In the genomic region with DNA sequence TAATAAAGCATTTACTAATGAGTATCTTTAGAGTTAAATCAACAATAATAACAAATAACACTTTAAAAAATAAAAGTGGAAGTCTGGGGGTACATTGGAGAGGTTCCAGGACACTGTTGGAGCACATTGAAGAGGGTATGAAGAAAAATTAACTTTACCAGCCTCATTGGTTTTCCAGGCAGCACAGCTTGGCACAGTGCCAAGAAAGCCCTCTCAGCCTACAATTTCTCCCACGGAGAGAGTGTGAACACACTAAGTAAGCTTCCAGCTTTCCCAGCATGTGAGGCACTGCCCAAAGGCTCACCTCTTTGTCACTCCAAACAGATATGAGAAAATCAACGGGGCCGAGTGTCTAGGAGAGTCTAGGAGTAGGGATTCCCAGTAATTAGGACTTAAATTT, we compare ENCODE assay signal across 20 cellular contexts.
DNase-seq lines count a peak whose midpoint lies in the region; ATAC-seq, FAIRE-seq and TF ChIP-seq lines count a peak whose summit lies in the region.
"Had no signal": no experiment of that assay in that cellular context is flagged by ENCODE, and none has a peak within 500 bp of the region (broad histone marks: within the 10 kb centered on the region; RNA-seq: fewer than 3 reads in every experiment).

No MANE protein-coding gene starts in this region.

- TF ChIP-seq RAD21 in K562 (CRISPR knock-in tag; conservative IDR thresholded peaks at IDR 0.05 in 1 of 2, IDR thresholded peaks at IDR 0.05 in 1 of 2): no peak

- TF ChIP-seq EP300 in K562 (IDR thresholded peaks at IDR 0.05; ENCODE audit: low read length): no peak

- H3K4me3 ChIP-seq in BE2C (ENCODE audit: low read depth, low read length) (no peak overlapping the region), K562 (no peak overlapping the region), MM.1S (ENCODE audit: low read length) (no peak overlapping the region)
- H3K4me3 ChIP-seq: GM23248 had no signal

- in situ Hi-C loops in K562 (cut with MboI): no loop called here

- H3K27me3 ChIP-seq in BE2C (no peaks in the 10 kb centered on the region), K562 (ENCODE audit: control insufficient read depth in 2 of 2, insufficient read depth in 2 of 2, low read length in 2 of 2) (no peaks in the 10 kb centered on the region), MM.1S (replicated peaks; ENCODE audit: insufficient read depth, low read length) (no peaks in the 10 kb centered on the region)

- CTCF ChIA-PET in K562 (lab: Yijun Ruan, JAX; ENCODE audit: low intra/inter-chr PET ratio): no interaction called here

- no peaks in the 10 kb centered on the region for H3K79me2 ChIP-seq in K562 (ENCODE audit: control insufficient read depth, insufficient read depth, low read length)
- no peaks in the 10 kb centered on the region for H3K79me2 ChIP-seq in MM.1S (ENCODE audit: low read length)

- 8% methylated on average over 3 of the region's 3 CpGs for WGBS in K562 (ENCODE audit: insufficient coverage, low coverage, missing lambda C conversion rate)

- POLR2A ChIA-PET in K562 (lab: Yijun Ruan, JAX): no interaction called here

- no peaks in the 10 kb centered on the region for H3K36me3 ChIP-seq in BE2C
- H3K36me3 ChIP-seq in K562 (ENCODE audit: control insufficient read depth, insufficient read depth, low read length): no peaks in the 10 kb centered on the region
- H3K36me3 ChIP-seq in MM.1S (replicated peaks; ENCODE audit: insufficient read depth, low read length): no peaks in the 10 kb centered on the region

- TF ChIP-seq POLR2A in K562 (conservative IDR thresholded peaks at IDR 0.05): no peak

- H3K9me3 ChIP-seq in BE2C: no peaks in the 10 kb centered on the region
- no peaks in the 10 kb centered on the region for H3K9me3 ChIP-seq in K562 (replicated peaks; ENCODE audit: control insufficient read depth, insufficient read depth, low read depth, low read length)
- H3K9me3 ChIP-seq in MM.1S (replicated peaks; ENCODE audit: insufficient read depth, low read length): no peaks in the 10 kb centered on the region

- TF ChIP-seq CTCF in BE2C (IDR thresholded peaks at IDR 0.05; ENCODE audit: low read depth, low read length) (no peak), K562 (IDR thresholded peaks at IDR 0.05 in 2 of 3, conservative IDR thresholded peaks at IDR 0.05 in 1 of 3; ENCODE audit: insufficient read depth in 2 of 3, low read depth in 1 of 3, low read length in 3 of 3) (no peak), MM.1S (IDR thresholded peaks at IDR 0.05; ENCODE audit: low read length) (no peak), GM20000 (IDR thresholded peaks at IDR 0.05; ENCODE audit: extremely low read depth, missing control alignments) (no peak)

- no peak overlapping the region for H3K4me2 ChIP-seq in K562 (ENCODE audit: insufficient read depth, low read length)
- H3K4me2 ChIP-seq in MM.1S (ENCODE audit: low read depth, low read length): no peak overlapping the region

- H3K27ac ChIP-seq in K562 (ENCODE audit: extremely low read depth, low read depth, low read length) (no peak overlapping the region), MM.1S (ENCODE audit: low read length) (no peak overlapping the region)
- H3K27ac ChIP-seq: GM23248 had no signal

- no peaks in the 10 kb centered on the region; the same call in 1 of the 2 replicates for H3K9me2 ChIP-seq in MM.1S (replicated peaks; ENCODE audit: insufficient read depth, low read length)

- ATAC-seq in K562 (no peak), HG03175 (IDR thresholded peaks at IDR 0.05; ENCODE audit: unreplicated experiment) (no peak)
- ATAC-seq: HCT116, Panc1, Right ventricle myocardium inferior had no signal

- H4K20me1 ChIP-seq in K562 (replicated peaks; ENCODE audit: control insufficient read depth, insufficient read depth, low read length) (no peaks in the 10 kb centered on the region), MM.1S (ENCODE audit: insufficient read depth, low read length) (no peaks in the 10 kb centered on the region)

- no TSS peak for BruUV-seq in K562 (replicated peaks; lab: Mats Ljungman, UMichigan)

- H3K9ac ChIP-seq in K562 (ENCODE audit: insufficient read depth in 1 of 2, low read depth in 2 of 2, low read length in 2 of 2) (no peak overlapping the region), MM.1S (ENCODE audit: low read length) (no peak overlapping the region)
- H3K9ac ChIP-seq: GM23248 had no signal

- no peak for FAIRE-seq in K562 (lab: Jason Lieb, UNC)
- FAIRE-seq: HTR-8/SVneo had no signal

- intact Hi-C loops in K562 (cut with micrococcal nuclease): no loop called here

- H3K4me1 ChIP-seq in BE2C (no peaks in the 10 kb centered on the region), K562 (replicated peaks in 1 of 2; ENCODE audit: control insufficient read depth in 2 of 2, insufficient read depth in 2 of 2, low read length in 2 of 2) (no peaks in the 10 kb centered on the region), MM.1S (ENCODE audit: low read length) (no peaks in the 10 kb centered on the region)

- DNase-seq in NCI-H2081 (lab: John Stamatoyannopoulos, UW): peak; percentile 1 to 45
- no peak for DNase-seq in NCI-H2081 treated with DMSO at 0.1 percent for 48 hours (lab: John Stamatoyannopoulos, UW)
- peak; percentile 37 for DNase-seq in BE2C
- DNase-seq in NCI-H128 (lab: John Stamatoyannopoulos, UW; ENCODE audit: unreplicated experiment): peak; percentile 19
- peak in 2 of 4 experiments; percentile 7 for DNase-seq in K562 (ENCODE audit: extremely low read depth in 1 of 4, low spot score in 3 of 4)
- DNase-seq in MM.1S: no peak
- no peak for DNase-seq in GM20000 (ENCODE audit: low spot score)
- DNase-seq: Calu3, DND-41, GF-D8, GM23248, KBM-7, NCI-H1048, NCI-H187 treated with DMSO at 0.1 percent for 48 hours, NCI-H524 had no signal

- H3K9me1 ChIP-seq in K562 (ENCODE audit: control insufficient read depth, insufficient read depth, low read length): no peaks in the 10 kb centered on the region

- H3F3A ChIP-seq in MM.1S (ENCODE audit: insufficient read depth, low read length): no peaks in the 10 kb centered on the region

- H2AFZ ChIP-seq in K562 (ENCODE audit: low read depth, low read length) (no peak overlapping the region), MM.1S (ENCODE audit: low read length) (no peak overlapping the region)
- H2AFZ ChIP-seq: GM23248 had no signal

TF ChIP-seq in K562, 482 proteins besides CTCF, POLR2A, EP300 and RAD21 (continues in another document):
- TF ChIP-seq TCF7 (IDR thresholded peaks at IDR 0.05; ENCODE audit: borderline replicate concordance) (no peak), ZBED1 (IDR thresholded peaks at IDR 0.05) (no peak), ZNF589 (CRISPR knock-in tag; IDR thresholded peaks at IDR 0.05; ENCODE audit: low read depth) (no peak), SETDB1 (IDR thresholded peaks at IDR 0.05; ENCODE audit: low read length) (no peak), ZNF224 (CRISPR knock-in tag; IDR thresholded peaks at IDR 0.05) (no peak), ZNF695 (CRISPR knock-in tag; IDR thresholded peaks at IDR 0.05) (no peak), KDM4B (IDR thresholded peaks at IDR 0.05; ENCODE audit: borderline replicate concordance in 2 of 2, low read depth in 1 of 2) (no peak), RBM25 (IDR thresholded peaks at IDR 0.05; ENCODE audit: low read depth, low read length, severe bottlenecking) (no peak), SMAD1 (IDR thresholded peaks at IDR 0.05; ENCODE audit: low read depth, low read length, partially characterized antibody) (peak; percentile 71), ZNF175 (CRISPR knock-in tag; IDR thresholded peaks at IDR 0.05; ENCODE audit: low read depth) (no peak), ZKSCAN1 (IDR thresholded peaks at IDR 0.05; ENCODE audit: low read depth, low read length) (no peak), ZNF134 (CRISPR knock-in tag; conservative IDR thresholded peaks at IDR 0.05) (no peak), YY1 (IDR thresholded peaks at IDR 0.05; ENCODE audit: borderline replicate concordance in 1 of 3, control insufficient read depth in 1 of 3, extremely low read depth in 1 of 3, insufficient read depth in 3 of 3, insufficient read length in 1 of 3, insufficient replicate concordance in 2 of 3, low read depth in 1 of 3, low read length in 2 of 3) (no peak)
- TF ChIP-seq, protein P1, sequence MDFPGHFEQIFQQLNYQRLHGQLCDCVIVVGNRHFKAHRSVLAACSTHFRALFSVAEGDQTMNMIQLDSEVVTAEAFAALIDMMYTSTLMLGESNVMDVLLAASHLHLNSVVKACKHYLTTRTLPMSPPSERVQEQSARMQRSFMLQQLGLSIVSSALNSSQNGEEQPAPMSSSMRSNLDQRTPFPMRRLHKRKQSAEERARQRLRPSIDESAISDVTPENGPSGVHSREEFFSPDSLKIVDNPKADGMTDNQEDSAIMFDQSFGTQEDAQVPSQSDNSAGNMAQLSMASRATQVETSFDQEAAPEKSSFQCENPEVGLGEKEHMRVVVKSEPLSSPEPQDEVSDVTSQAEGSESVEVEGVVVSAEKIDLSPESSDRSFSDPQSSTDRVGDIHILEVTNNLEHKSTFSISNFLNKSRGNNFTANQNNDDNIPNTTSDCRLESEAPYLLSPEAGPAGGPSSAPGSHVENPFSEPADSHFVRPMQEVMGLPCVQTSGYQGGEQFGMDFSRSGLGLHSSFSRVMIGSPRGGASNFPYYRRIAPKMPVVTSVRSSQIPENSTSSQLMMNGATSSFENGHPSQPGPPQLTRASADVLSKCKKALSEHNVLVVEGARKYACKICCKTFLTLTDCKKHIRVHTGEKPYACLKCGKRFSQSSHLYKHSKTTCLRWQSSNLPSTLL (IDR thresholded peaks at IDR 0.05): no peak

Comparison
In these comparisons a context has a peak if more than half of its experiments do, and no peak if none do; other contexts are left out.
1. DNase-seq: peak in NCI-H2081 (2 of 2), BE2C (single experiment) and NCI-H128 (single experiment); none in NCI-H2081 treated with DMSO at 0.1 percent for 48 hours (single experiment), MM.1S (single experiment) and GM20000 (single experiment).